ENCODE assay signal across 16 cellular contexts in the genomic region with DNA sequence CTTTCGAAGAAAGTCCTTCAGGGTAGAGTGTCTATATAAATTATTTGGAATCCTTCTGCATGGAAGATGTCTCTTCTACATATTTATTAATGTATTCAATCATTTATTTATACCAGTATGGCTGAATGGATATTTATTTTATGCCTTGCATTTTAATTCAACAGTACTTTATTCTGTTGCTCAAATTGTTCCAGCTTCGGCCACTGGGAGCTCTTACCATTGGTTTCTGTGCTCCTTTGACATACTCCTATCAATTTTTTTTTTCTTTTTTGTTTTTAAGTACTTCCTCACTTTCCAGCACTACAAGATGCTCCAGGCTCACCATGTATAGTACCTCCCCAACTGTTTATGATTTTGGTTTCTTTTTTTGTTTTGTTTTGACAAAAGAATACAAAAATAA. TPM values are rescaled to one million over a fixed set of nuclear protein-coding genes. Genes with fewer than 3 reads are reported as not detected.
A peak's percentile ranks its signal among the peaks of the same experiment; 100 is the strongest.
DNase-seq lines count a peak whose midpoint lies in the region; ATAC-seq lines count a peak whose summit lies in the region.
"Had no signal": no experiment of that assay in that cellular context is flagged by ENCODE, and none has a peak within 500 bp of the region (broad histone marks: within the 10 kb centered on the region; RNA-seq: fewer than 3 reads in every experiment).

No MANE protein-coding gene starts in this region.

- H3K4me2 ChIP-seq in GM23248 (ENCODE audit: unreplicated experiment) = no peak overlapping the region

- peaks cover 36% of the 10 kb centered on the region for H3F3A ChIP-seq in GM23248 (ENCODE audit: insufficient read depth)

- no peaks in the 10 kb centered on the region for H4K20me1 ChIP-seq in GM23248 (ENCODE audit: insufficient read depth)

- H3K9me3 Mint-ChIP-seq in CD4-positive, CD25-positive, alpha-beta regulatory T cell = peaks cover 0 to 3% (median 0%) of the 10 kb centered on the region in 7 donors
- H3K9me3 Mint-ChIP-seq in activated CD4-positive, alpha-beta memory T cell treated with anti-CD3 and anti-CD28 coated beads, Interleukin-2, amount 10 ng/mL, durations not matched to agents 7 days and 5 days = peaks cover 2% of the 10 kb centered on the region
- no peaks in the 10 kb centered on the region for H3K9me3 Mint-ChIP-seq in immature natural killer cell

- peaks cover 41% of the 10 kb centered on the region for H3K4me1 ChIP-seq in CD4-positive, CD25-positive, alpha-beta regulatory T cell (ENCODE audit: control insufficient read depth, insufficient read depth, low read length, poor library complexity, severe bottlenecking)
- peaks cover 45% of the 10 kb centered on the region for H3K4me1 ChIP-seq in GM23248 (ENCODE audit: insufficient read depth)

- H3K9me3 ChIP-seq in CD4-positive, CD25-positive, alpha-beta regulatory T cell (ENCODE audit: control insufficient read depth in 2 of 2, low read length in 2 of 2) = no peaks in the 10 kb centered on the region
- H3K9me3 ChIP-seq in GM23248 (ENCODE audit: low read depth) = no peaks in the 10 kb centered on the region

- in situ Hi-C loops in GM23248 (cut with MboI) = no loop called here

- H3K4me3 Mint-ChIP-seq in CD4-positive, CD25-positive, alpha-beta regulatory T cell = peak overlapping the region in 2 of 4 donors; percentile 32 to 64
- H3K4me3 Mint-ChIP-seq in activated CD4-positive, alpha-beta memory T cell treated with anti-CD3 and anti-CD28 coated beads, Interleukin-2, amount 10 ng/mL, durations not matched to agents 7 days and 5 days = no peak overlapping the region
- H3K4me3 Mint-ChIP-seq in immature natural killer cell = no peak overlapping the region
- H3K4me3 Mint-ChIP-seq: activated T-cell treated with anti-CD3 and anti-CD28 coated beads, Interleukin-2, amount 50 U/mL, for 4 hours; neural crest cell had no signal

- no peaks in the 10 kb centered on the region for H3K27me3 Mint-ChIP-seq in CD4-positive, CD25-positive, alpha-beta regulatory T cell
- no peaks in the 10 kb centered on the region for H3K27me3 Mint-ChIP-seq in activated CD4-positive, alpha-beta memory T cell treated with anti-CD3 and anti-CD28 coated beads, Interleukin-2, amount 10 ng/mL, durations not matched to agents 7 days and 5 days
- peaks cover 0 to 6% (median 0%) of the 10 kb centered on the region in 3 donors for H3K27me3 Mint-ChIP-seq in immature natural killer cell (ENCODE audit: low read depth in 3 of 3)

- DNase-seq in CD4-positive, CD25-positive, alpha-beta regulatory T cell = no peak
- DNase-seq in GM23248 (no peak), immature natural killer cell (no peak), cerebellar nuclear complex (lab: John Stamatoyannopoulos, UW) (no peak)
- no peak for DNase-seq in activated CD4-positive, alpha-beta memory T cell treated with anti-CD3 and anti-CD28 coated beads, Interleukin-2, amount 10 ng/mL, durations not matched to agents 7 days and 5 days
- DNase-seq: activated T-cell treated with anti-CD3 and anti-CD28 coated beads, Interleukin-2, amount 50 U/mL, for 4 hours; heart left ventricle; NCI-H1694; NCI-H774; SHP77 had no signal

- no peaks in the 10 kb centered on the region for H3K36me3 ChIP-seq in CD4-positive, CD25-positive, alpha-beta regulatory T cell (ENCODE audit: control insufficient read depth, insufficient read depth, low read length)
- no peaks in the 10 kb centered on the region for H3K36me3 ChIP-seq in GM23248 (ENCODE audit: low read depth)
- H3K36me3 ChIP-seq: heart left ventricle had no signal

- H3K27ac Mint-ChIP-seq in CD4-positive, CD25-positive, alpha-beta regulatory T cell = peak overlapping the region; percentile 84 to 95 (median 92)
- peak overlapping the region; percentile 59 for H3K27ac Mint-ChIP-seq in activated CD4-positive, alpha-beta memory T cell treated with anti-CD3 and anti-CD28 coated beads, Interleukin-2, amount 10 ng/mL, durations not matched to agents 7 days and 5 days
- H3K27ac Mint-ChIP-seq in immature natural killer cell = peak overlapping the region in 5 of 6 donors; percentile 30 to 77 (median 47)

- peaks cover 87% of the 10 kb centered on the region for H3K79me2 ChIP-seq in GM23248 (ENCODE audit: insufficient read depth)

- peak overlapping the region; percentile 34 for H3K4me3 ChIP-seq in CD4-positive, CD25-positive, alpha-beta regulatory T cell (ENCODE audit: low read depth, low read length)
- H3K4me3 ChIP-seq in GM23248 = no peak overlapping the region
- H3K4me3 ChIP-seq: heart left ventricle had no signal

- WGBS in GM23248 (ENCODE audit: low coverage in 1 of 2, low lambda C conversion rate in 2 of 2, missing lambda C conversion rate in 2 of 2), 2 experiments = 76 to 79% methylated on average over 2 of the region's 2 CpGs

- H3K4me1 Mint-ChIP-seq in CD4-positive, CD25-positive, alpha-beta regulatory T cell = peaks cover 28 to 58% (median 42%) of the 10 kb centered on the region in 4 donors
- H3K4me1 Mint-ChIP-seq in activated CD4-positive, alpha-beta memory T cell treated with anti-CD3 and anti-CD28 coated beads, Interleukin-2, amount 10 ng/mL, durations not matched to agents 7 days and 5 days = peaks cover 48% of the 10 kb centered on the region
- peaks cover 44 to 51% of the 10 kb centered on the region in 2 donors for H3K4me1 Mint-ChIP-seq in immature natural killer cell

- H2AFZ ChIP-seq in GM23248 = no peak overlapping the region

- H3K36me3 Mint-ChIP-seq in CD4-positive, CD25-positive, alpha-beta regulatory T cell = peaks cover 13% of the 10 kb centered on the region
- peaks cover 41% of the 10 kb centered on the region for H3K36me3 Mint-ChIP-seq in activated CD4-positive, alpha-beta memory T cell treated with anti-CD3 and anti-CD28 coated beads, Interleukin-2, amount 10 ng/mL, durations not matched to agents 7 days and 5 days (ENCODE audit: low read depth)
- peaks cover 0 to 2% (median 0%) of the 10 kb centered on the region in 3 donors for H3K36me3 Mint-ChIP-seq in immature natural killer cell

- no peak overlapping the region for H3K27ac ChIP-seq in CD4-positive, CD25-positive, alpha-beta regulatory T cell (ENCODE audit: insufficient read depth, low read length, poor library complexity, severe bottlenecking)
- peak overlapping the region; percentile 93 for H3K27ac ChIP-seq in GM23248
- H3K27ac ChIP-seq: heart left ventricle, VCaP had no signal

- CTCF ChIA-PET in activated CD4-positive, alpha-beta memory T cell treated with anti-CD3 and anti-CD28 coated beads, Interleukin-2, amount 10 ng/mL, durations not matched to agents 7 days and 5 days (lab: Charles Lee) = interaction anchor here (0.9 to 3.9 kb wide), 5 partner anchors 18 to 60 kb away, joined by 3 to 33 read pairs (median 3); no protein-coding TSS in a partner anchor

- no peaks in the 10 kb centered on the region for H3K27me3 ChIP-seq in CD4-positive, CD25-positive, alpha-beta regulatory T cell (ENCODE audit: control insufficient read depth, insufficient read depth, low read length)
- no peaks in the 10 kb centered on the region for H3K27me3 ChIP-seq in GM23248 (replicated peaks; ENCODE audit: insufficient read depth)
- H3K27me3 ChIP-seq: heart left ventricle had no signal

- no peaks in the 10 kb centered on the region for H3K9me2 ChIP-seq in GM23248 (ENCODE audit: insufficient read depth)

- ATAC-seq in CD4-positive, CD25-positive, alpha-beta regulatory T cell (ENCODE audit: low read depth in 2 of 2) = no peak
- no peak for ATAC-seq in GM19467 (IDR thresholded peaks at IDR 0.05; ENCODE audit: unreplicated experiment)
- no peak for ATAC-seq in HG02623 (IDR thresholded peaks at IDR 0.05; ENCODE audit: unreplicated experiment)
- ATAC-seq: activated T-cell treated with anti-CD3 and anti-CD28 coated beads, Interleukin-2, amount 50 U/mL, for 4 hours; heart left ventricle; left lobe of liver; sciatic nerve had no signal

- no peak overlapping the region for H3K9ac ChIP-seq in GM23248

- POLR2A ChIA-PET in activated CD4-positive, alpha-beta memory T cell treated with anti-CD3 and anti-CD28 coated beads, Interleukin-2, amount 10 ng/mL, durations not matched to agents 7 days and 5 days (lab: Charles Lee) = interaction anchor here (6.1 to 16.0 kb wide), 3 partner anchors 24 to 45 kb away, joined by 73 to 558 read pairs (median 364); a partner anchor contains a TSS

RNA-seq across cellular contexts. Expression of a gene that starts 39.4 kb away (rescaled TPM):
- total RNA-seq in CD4-positive, CD25-positive, alpha-beta regulatory T cell = 473 TPM
- polyA plus RNA-seq in CD4-positive, CD25-positive, alpha-beta regulatory T cell = 100 to 1,000 TPM in 2 of 4 donors, 10 to 100 TPM in 2; 95.5 to 114 (median 105) TPM
- total RNA-seq in GM23248 (2014; rRNA removed; shearing (Covaris generic)) = 20.1 and 21.4 TPM in 2 replicates
- 47.8 and 50.3 TPM in 2 replicates for polyA plus RNA-seq in GM23248 (2016; fragmentation: Nextera tagmentation; extraction: Ambion mirVana)
- 100 to 1,000 TPM; 574 to 590 TPM for total RNA-seq in activated CD4-positive, alpha-beta memory T cell treated with anti-CD3 and anti-CD28 coated beads, Interleukin-2, amount 10 ng/mL, durations not matched to agents 7 days and 5 days
- 100 to 1,000 TPM in 2 of 3 donors, 10 to 100 TPM in 1; 93.7 to 252 (median 131) TPM for polyA plus RNA-seq in immature natural killer cell

Comparison
In these comparisons a context has a peak if more than half of its experiments do, and no peak if none do; other contexts are left out.
1. RNA of a gene that starts 39.4 kb away (total RNA-seq): 574 to 590 TPM in activated CD4-positive, alpha-beta memory T cell treated with anti-CD3 and anti-CD28 coated beads, Interleukin-2, amount 10 ng/mL, durations not matched to agents 7 days and 5 days and 473 TPM in CD4-positive, CD25-positive, alpha-beta regulatory T cell (single experiment); 20.1 to 21.4 TPM in GM23248; every median in the first group is over 10 times any median in the second.
2. Peak in every context shown above with its lines, with median percentiles within 50 percentile points of each other: H3K27ac Mint-ChIP-seq.